Comparison of ENCODE assay signal across 21 cellular contexts in the genomic region with DNA sequence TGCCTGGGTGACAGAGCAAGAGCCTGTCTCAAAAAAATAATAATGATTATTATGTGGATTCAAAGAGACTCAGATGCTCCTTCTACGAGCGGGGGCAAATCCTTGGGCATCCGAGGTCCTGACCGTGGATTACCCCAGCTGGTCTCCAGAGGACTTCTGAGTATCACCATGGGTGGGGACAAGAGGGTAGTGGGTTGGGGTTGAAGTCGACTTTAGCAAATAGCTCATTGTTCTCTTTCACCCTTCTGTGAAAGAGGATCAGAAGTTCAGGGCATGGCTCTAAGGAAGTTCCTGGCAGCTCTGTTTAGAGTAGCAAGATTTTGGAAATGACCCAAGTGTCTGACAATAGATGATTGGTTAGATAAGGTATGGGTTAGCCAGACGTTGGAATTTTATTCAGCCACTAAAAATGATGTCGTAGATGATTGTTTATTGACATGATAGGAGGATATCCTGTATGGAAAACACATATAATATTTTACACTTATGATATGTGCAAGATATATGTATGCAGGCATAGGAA. TPM values are rescaled to one million over a fixed set of nuclear protein-coding genes. Genes with fewer than 3 reads are reported as not detected.
DNase-seq lines count a peak whose midpoint lies in the region; ATAC-seq and TF ChIP-seq lines count a peak whose summit lies in the region.
"Had no signal": no experiment of that assay in that cellular context is flagged by ENCODE, and none has a peak within 500 bp of the region (broad histone marks: within the 10 kb centered on the region; RNA-seq: fewer than 3 reads in every experiment).

No MANE protein-coding gene starts in this region.

- H3K27me3 ChIP-seq in brain microvascular endothelial cell (replicated peaks): no peaks in the 10 kb centered on the region
- H3K27me3 ChIP-seq: left lung, neutrophil, thyroid gland had no signal

- no peak for ATAC-seq in HG03039 (IDR thresholded peaks at IDR 0.05; ENCODE audit: unreplicated experiment)
- ATAC-seq: left lung had no signal

- no peak overlapping the region for H3K4me3 ChIP-seq in brain microvascular endothelial cell (ENCODE audit: low read depth, low read length)
- H3K4me3 ChIP-seq: left lung, SK-N-MC, thyroid gland had no signal

- in situ Hi-C loops in brain microvascular endothelial cell (cut with HindIII; ENCODE audit: low pct_ligation_motif_present, low sequenced_read_pairs): no loop called here

- TF ChIP-seq CTCF in brain microvascular endothelial cell (IDR thresholded peaks at IDR 0.05; ENCODE audit: low read depth, low read length, missing control alignments): no peak

- H3K36me3 ChIP-seq in brain microvascular endothelial cell (replicated peaks): no peaks in the 10 kb centered on the region
- H3K36me3 ChIP-seq: left lung, neutrophil, thyroid gland had no signal

- peak; percentile 11 for DNase-seq in DMS53 (lab: John Stamatoyannopoulos, UW)
- DNase-seq in DMS53 treated with DMSO at 0.1 percent for 48 hours (lab: John Stamatoyannopoulos, UW; ENCODE audit: unreplicated experiment): no peak
- peak; percentile 5 for DNase-seq in NCI-H69 (lab: John Stamatoyannopoulos, UW)
- peak; percentile 46 for DNase-seq in brain microvascular endothelial cell
- peak; percentile 14 for DNase-seq in mucosa of gallbladder (ENCODE audit: low spot score)
- no peak for DNase-seq in T1000 (lab: John Stamatoyannopoulos, UW)
- no peak for DNase-seq in NOMO-1 treated with dmso at 0.1 percent for 144 hours (lab: John Stamatoyannopoulos, UW; ENCODE audit: unreplicated experiment)
- DNase-seq: activated CD4-positive, alpha-beta T cell treated with anti-CD3 and anti-CD28 coated beads, Interleukin-2, amount 10 ng/mL, durations not matched to agents 7 days and 5 days; activated CD8-positive, alpha-beta memory T cell treated with anti-CD3 and anti-CD28 coated beads, Interleukin-2, amount 50 U/mL, for 4 hours; activated effector memory CD4-positive, alpha-beta T cell treated with anti-CD3 and anti-CD28 coated beads, Interleukin-2, amount 50 U/mL, for 16 hours; DND-41; GOT3; left lung; NCI-H2081 treated with DMSO at 0.1 percent for 48 hours; NCI-H526 treated with DMSO at 0.1 percent for 48 hours; stimulated activated CD4-positive, alpha-beta T cell treated with anti-CD3 and anti-CD28 coated beads, Interleukin-12 subunit alpha, Interleukin-12 subunit beta, amount 100 ng/mL, for 4 hours; thyroid gland had no signal

- no peak overlapping the region for H3K27ac ChIP-seq in brain microvascular endothelial cell
- H3K27ac ChIP-seq: C4-2B, left lung, neutrophil, SK-N-MC, thyroid gland had no signal

RNA-seq across cellular contexts. Expression of a gene that starts 59.0 kb away (rescaled TPM):
- total RNA-seq in mucosa of gallbladder: 34.7 TPM

Comparison
In these comparisons a context has a peak if more than half of its experiments do, and no peak if none do; other contexts are left out.
1. DNase-seq: peak in DMS53 (single experiment), NCI-H69 (single experiment), brain microvascular endothelial cell (single experiment) and mucosa of gallbladder (single experiment); none in DMS53 treated with DMSO at 0.1 percent for 48 hours (single experiment), T1000 (single experiment) and NOMO-1 treated with dmso at 0.1 percent for 144 hours (single experiment).